8 cellular contexts compared by ENCODE assay signal in the genomic region with DNA sequence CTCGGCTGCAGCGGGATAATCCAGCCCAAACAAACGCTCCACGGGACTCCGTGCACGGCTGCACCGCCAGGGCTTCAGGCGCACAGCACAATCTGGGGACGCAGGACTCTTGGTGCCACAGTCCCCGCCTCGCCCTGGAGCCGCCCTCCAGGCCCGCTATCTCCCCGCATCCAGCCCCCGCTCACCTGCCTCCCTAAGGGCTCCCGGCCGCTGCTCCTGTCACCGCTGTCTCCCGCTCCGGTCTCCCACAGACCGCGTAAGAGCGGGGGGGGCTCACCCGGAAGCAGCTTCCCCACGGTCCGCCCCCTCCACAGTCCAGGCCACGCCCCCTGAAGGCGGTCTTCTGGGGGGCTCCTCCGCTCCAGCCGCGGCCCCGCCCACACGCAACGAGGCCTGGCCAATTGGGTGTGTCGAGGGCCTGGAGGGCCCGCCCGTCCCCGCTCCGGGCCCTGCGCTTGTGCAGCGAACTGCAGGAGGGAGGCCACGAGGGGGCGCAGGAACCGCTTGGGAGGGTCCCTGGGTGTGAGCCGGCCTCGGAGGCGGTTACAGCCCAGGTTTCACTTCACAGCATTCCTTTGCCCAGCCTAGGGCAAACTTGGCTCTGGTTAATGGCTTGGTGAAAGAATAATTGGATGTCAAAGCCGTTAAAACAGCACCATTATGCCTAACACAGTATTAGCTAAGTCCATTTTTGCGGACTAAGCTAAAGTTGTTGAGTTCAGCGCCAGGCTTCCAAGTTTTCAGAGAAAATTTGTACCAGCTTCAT. TPM values are rescaled to one million over a fixed set of nuclear protein-coding genes. Genes with fewer than 3 reads are reported as not detected.
A peak's percentile ranks its signal among the peaks of the same experiment; 100 is the strongest.
DNase-seq lines count a peak whose midpoint lies in the region; ATAC-seq and TF ChIP-seq lines count a peak whose summit lies in the region.

Gene ALAD (minus strand): TSS at position 258 of the 766 bp plus-strand sequence. CDS start 7,725 bp downstream, outside the sequence.

- H3K27ac ChIP-seq in PC-3 (ENCODE audit: low read length): no peak within 1 kb of the TSS

- peak within 1 kb of the TSS; percentile 71 for H3K9ac ChIP-seq in PC-3 (ENCODE audit: low read length)
- peak within 1 kb of the TSS; percentile 71 for H3K9ac ChIP-seq in mucosa of stomach (ENCODE audit: low read length)

- H3K27me3 ChIP-seq in PC-3 (ENCODE audit: low read length) (no peaks in the 10 kb centered on the region), mucosa of stomach (ENCODE audit: control insufficient read depth, insufficient read depth, low read length) (no peaks in the 10 kb centered on the region)

- H4K20me1 ChIP-seq in PC-3 (ENCODE audit: low read length): no peaks in the 10 kb centered on the region

- intact Hi-C loops in PC-3 (cut with micrococcal nuclease): loop anchor here (1.0 to 2.0 kb wide), 2 partner anchors 60 to 127 kb away; partner anchors contain the start of gene WDR31

- H3K9me3 ChIP-seq in PC-3 (ENCODE audit: low read length) (no peaks in the 10 kb centered on the region), mucosa of stomach (ENCODE audit: control insufficient read depth, low read length) (no peaks in the 10 kb centered on the region)

- peak; percentile 87 for DNase-seq in DMS53 treated with DMSO at 0.1 percent for 48 hours (lab: John Stamatoyannopoulos, UW; ENCODE audit: unreplicated experiment)
- peak; percentile 95 for DNase-seq in Jurkat, Clone E6-1 (ENCODE audit: low read depth, low spot score)
- peak; percentile 97 for DNase-seq in PC-3
- DNase-seq in activated T-cell treated with anti-CD3 and anti-CD28 coated beads for 48 hours (ENCODE audit: low read depth): peak; percentile 99
- peak; percentile 61 for DNase-seq in epithelial cell of proximal tubule (ENCODE audit: low read depth)
- DNase-seq in stimulated activated CD8-positive, alpha-beta memory T cell treated with anti-CD3 and anti-CD28 coated beads, Interleukin-7, amount 100 ng/mL, for 1 hour (ENCODE audit: low read depth in 2 of 2): peak; percentile 98 to 99

- H3K36me3 ChIP-seq in PC-3 (ENCODE audit: low read depth, low read length) (no peaks in the 10 kb centered on the region), mucosa of stomach (ENCODE audit: control insufficient read depth, insufficient read depth, low read length) (no peaks in the 10 kb centered on the region)

- BruUV-seq in PC-3 (replicated peaks; lab: Mats Ljungman, UMichigan): no TSS peak

- H3K79me2 ChIP-seq in PC-3 (ENCODE audit: low read length): peaks cover 8% of the 10 kb centered on the region

- CTCF ChIA-PET in PC-3 (lab: Charles Lee): interaction anchor here (0.7 kb wide), 1 partner anchor 127 kb away, joined by 3 read pairs; no protein-coding TSS in a partner anchor

- H3F3A ChIP-seq in PC-3 (ENCODE audit: low read length, unreplicated experiment): no peaks in the 10 kb centered on the region

- no peaks in the 10 kb centered on the region for H3K9me2 ChIP-seq in PC-3 (replicated peaks; ENCODE audit: low read length)

- H3K4me1 ChIP-seq in PC-3 (ENCODE audit: insufficient read depth, low read length) (peaks cover 21% of the 10 kb centered on the region), mucosa of stomach (ENCODE audit: control insufficient read depth, insufficient read depth, low read length) (peaks cover 47% of the 10 kb centered on the region)

- H3K4me2 ChIP-seq in PC-3 (ENCODE audit: low read length): peak within 1 kb of the TSS; percentile 81

- POLR2A ChIA-PET in PC-3 (lab: Charles Lee; ENCODE audit: unreplicated experiment): interaction anchor here (0.6 kb wide), 1 partner anchor 181 kb away, joined by 5 read pairs; no protein-coding TSS in a partner anchor

- peak within 1 kb of the TSS; percentile 96 for H2AFZ ChIP-seq in PC-3 (ENCODE audit: low read length)

- TF ChIP-seq CTCF in PC-3 (conservative IDR thresholded peaks at IDR 0.05; ENCODE audit: low read depth, low read length) (peak; percentile 83), epithelial cell of proximal tubule (conservative IDR thresholded peaks at IDR 0.05; ENCODE audit: low read depth, low read length) (peak; percentile 90)

- ATAC-seq in GM21619 (IDR thresholded peaks at IDR 0.05; ENCODE audit: unreplicated experiment) (peak; percentile 97), PC-3 (peak; percentile 94)

- peak within 1 kb of the TSS; percentile 61 for H3K4me3 ChIP-seq in Jurkat, Clone E6-1 (ENCODE audit: low read length)
- H3K4me3 ChIP-seq in PC-3 (ENCODE audit: low read length): peak within 1 kb of the TSS; percentile 94
- peak within 1 kb of the TSS; percentile 97 for H3K4me3 ChIP-seq in epithelial cell of proximal tubule (ENCODE audit: low read depth, low read length)
- H3K4me3 ChIP-seq in mucosa of stomach (ENCODE audit: low read length): peak within 1 kb of the TSS; percentile 64

RNA-seq across cellular contexts. Expression of gene ALAD, which starts in this region (rescaled TPM):
- polyA plus RNA-seq in Jurkat, Clone E6-1 (2012; ENCODE audit: insufficient read depth, insufficient read length): 33.4 TPM
- total RNA-seq in PC-3 (2014; rRNA removed): 6.6 and 7.9 TPM in 2 replicates
- 4.5 and 5.1 TPM in 2 replicates for total RNA-seq in epithelial cell of proximal tubule
